Comparison of ENCODE assay signal across 1 cellular context in the genomic region with DNA sequence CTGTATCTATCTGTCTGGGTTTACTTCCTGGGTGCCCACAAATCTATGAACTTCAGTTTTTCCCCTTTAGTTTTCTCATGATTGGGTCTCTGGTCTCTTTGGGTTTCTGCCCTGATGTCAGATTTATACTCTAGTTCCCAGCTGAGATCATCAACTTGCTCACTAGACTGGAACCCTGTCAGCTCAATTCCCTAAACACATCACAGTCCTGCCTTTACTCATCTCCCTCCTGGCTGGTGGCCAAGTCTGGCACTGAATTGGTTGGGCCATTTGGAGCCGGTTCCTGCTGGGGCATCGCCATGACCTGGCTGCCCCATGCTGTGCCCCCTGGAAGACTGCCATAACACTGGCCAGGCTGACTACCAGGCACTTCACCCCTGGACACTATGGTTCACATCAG.
TF ChIP-seq lines count a peak whose summit lies in the region.

No MANE protein-coding gene starts in this region.

TF ChIP-seq in GM23338, 12 proteins besides CTCF, POLR2A, EP300 and RAD21 (continued from another document):
- TF ChIP-seq, protein P1, sequence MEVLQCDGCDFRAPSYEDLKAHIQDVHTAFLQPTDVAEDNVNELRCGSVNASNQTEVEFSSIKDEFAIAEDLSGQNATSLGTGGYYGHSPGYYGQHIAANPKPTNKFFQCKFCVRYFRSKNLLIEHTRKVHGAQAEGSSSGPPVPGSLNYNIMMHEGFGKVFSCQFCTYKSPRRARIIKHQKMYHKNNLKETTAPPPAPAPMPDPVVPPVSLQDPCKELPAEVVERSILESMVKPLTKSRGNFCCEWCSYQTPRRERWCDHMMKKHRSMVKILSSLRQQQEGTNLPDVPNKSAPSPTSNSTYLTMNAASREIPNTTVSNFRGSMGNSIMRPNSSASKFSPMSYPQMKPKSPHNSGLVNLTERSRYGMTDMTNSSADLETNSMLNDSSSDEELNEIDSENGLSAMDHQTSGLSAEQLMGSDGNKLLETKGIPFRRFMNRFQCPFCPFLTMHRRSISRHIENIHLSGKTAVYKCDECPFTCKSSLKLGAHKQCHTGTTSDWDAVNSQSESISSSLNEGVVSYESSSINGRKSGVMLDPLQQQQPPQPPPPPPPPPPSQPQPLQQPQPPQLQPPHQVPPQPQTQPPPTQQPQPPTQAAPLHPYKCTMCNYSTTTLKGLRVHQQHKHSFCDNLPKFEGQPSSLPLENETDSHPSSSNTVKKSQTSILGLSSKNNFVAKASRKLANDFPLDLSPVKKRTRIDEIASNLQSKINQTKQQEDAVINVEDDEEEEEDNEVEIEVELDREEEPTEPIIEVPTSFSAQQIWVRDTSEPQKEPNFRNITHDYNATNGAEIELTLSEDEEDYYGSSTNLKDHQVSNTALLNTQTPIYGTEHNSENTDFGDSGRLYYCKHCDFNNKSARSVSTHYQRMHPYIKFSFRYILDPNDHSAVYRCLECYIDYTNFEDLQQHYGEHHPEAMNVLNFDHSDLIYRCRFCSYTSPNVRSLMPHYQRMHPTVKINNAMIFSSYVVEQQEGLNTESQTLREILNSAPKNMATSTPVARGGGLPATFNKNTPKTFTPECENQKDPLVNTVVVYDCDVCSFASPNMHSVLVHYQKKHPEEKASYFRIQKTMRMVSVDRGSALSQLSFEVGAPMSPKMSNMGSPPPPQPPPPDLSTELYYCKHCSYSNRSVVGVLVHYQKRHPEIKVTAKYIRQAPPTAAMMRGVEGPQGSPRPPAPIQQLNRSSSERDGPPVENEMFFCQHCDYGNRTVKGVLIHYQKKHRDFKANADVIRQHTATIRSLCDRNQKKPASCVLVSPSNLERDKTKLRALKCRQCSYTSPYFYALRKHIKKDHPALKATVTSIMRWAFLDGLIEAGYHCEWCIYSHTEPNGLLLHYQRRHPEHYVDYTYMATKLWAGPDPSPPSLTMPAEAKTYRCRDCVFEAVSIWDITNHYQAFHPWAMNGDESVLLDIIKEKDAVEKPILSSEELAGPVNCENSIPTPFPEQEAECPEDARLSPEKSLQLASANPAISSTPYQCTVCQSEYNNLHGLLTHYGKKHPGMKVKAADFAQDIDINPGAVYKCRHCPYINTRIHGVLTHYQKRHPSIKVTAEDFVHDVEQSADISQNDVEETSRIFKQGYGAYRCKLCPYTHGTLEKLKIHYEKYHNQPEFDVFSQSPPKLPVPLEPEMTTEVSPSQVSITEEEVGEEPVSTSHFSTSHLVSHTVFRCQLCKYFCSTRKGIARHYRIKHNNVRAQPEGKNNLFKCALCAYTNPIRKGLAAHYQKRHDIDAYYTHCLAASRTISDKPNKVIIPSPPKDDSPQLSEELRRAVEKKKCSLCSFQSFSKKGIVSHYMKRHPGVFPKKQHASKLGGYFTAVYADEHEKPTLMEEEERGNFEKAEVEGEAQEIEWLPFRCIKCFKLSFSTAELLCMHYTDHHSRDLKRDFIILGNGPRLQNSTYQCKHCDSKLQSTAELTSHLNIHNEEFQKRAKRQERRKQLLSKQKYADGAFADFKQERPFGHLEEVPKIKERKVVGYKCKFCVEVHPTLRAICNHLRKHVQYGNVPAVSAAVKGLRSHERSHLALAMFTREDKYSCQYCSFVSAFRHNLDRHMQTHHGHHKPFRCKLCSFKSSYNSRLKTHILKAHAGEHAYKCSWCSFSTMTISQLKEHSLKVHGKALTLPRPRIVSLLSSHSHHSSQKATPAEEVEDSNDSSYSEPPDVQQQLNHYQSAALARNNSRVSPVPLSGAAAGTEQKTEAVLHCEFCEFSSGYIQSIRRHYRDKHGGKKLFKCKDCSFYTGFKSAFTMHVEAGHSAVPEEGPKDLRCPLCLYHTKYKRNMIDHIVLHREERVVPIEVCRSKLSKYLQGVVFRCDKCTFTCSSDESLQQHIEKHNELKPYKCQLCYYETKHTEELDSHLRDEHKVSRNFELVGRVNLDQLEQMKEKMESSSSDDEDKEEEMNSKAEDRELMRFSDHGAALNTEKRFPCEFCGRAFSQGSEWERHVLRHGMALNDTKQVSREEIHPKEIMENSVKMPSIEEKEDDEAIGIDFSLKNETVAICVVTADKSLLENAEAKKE (CRISPR knock-in tag; IDR thresholded peaks at IDR 0.05) = no peak
